ENCODE assay signal across 1 cellular context in genomic region chr17:55448681-55449080, GRCh38.
TF ChIP-seq lines count a peak whose summit lies in the region.

No MANE protein-coding gene starts in this region.

TF ChIP-seq in HepG2, 621 proteins besides CTCF, POLR2A, EP300 and RAD21 (continued from another document):
- TF ChIP-seq AHDC1 (CRISPR knock-in tag; IDR thresholded peaks at IDR 0.05; ENCODE audit: borderline replicate concordance), result no peak
- no peak for TF ChIP-seq ZFAT (CRISPR knock-in tag; conservative IDR thresholded peaks at IDR 0.05)
- TF ChIP-seq ZBED4 (CRISPR knock-in tag; IDR thresholded peaks at IDR 0.05; ENCODE audit: borderline replicate concordance), result no peak
- TF ChIP-seq ZNF646 (CRISPR knock-in tag; IDR thresholded peaks at IDR 0.05), result no peak
- peak; percentile 19; the same call in 1 of the 2 replicates for TF ChIP-seq E2F1 (CRISPR knock-in tag; IDR thresholded peaks at IDR 0.05)
- TF ChIP-seq ZNF432 (CRISPR knock-in tag; IDR thresholded peaks at IDR 0.05; ENCODE audit: borderline replicate concordance), result no peak
- peak; percentile 69 for TF ChIP-seq ARID5B (CRISPR knock-in tag; IDR thresholded peaks at IDR 0.05)
- peak; percentile 51; the same call in 1 of the 2 replicates for TF ChIP-seq NCOA2 (CRISPR knock-in tag; IDR thresholded peaks at IDR 0.05)
- TF ChIP-seq CREM (IDR thresholded peaks at IDR 0.05), result peak; percentile 34; the same call in 1 of the 2 replicates
- no peak for TF ChIP-seq CREM (CRISPR knock-in tag; IDR thresholded peaks at IDR 0.05)
- no peak for TF ChIP-seq ZNF549 (CRISPR knock-in tag; IDR thresholded peaks at IDR 0.05)
- TF ChIP-seq POGZ (CRISPR knock-in tag; IDR thresholded peaks at IDR 0.05), result 0 out of 2 replicates have a peak, but pooled peaks have one; percentile 19
- no peak for TF ChIP-seq SMARCC2 (IDR thresholded peaks at IDR 0.05)
- no peak for TF ChIP-seq SOX6 (IDR thresholded peaks at IDR 0.05)
- TF ChIP-seq SOX6 (CRISPR knock-in tag; IDR thresholded peaks at IDR 0.05), result peak; percentile 53
- TF ChIP-seq CC2D1A (CRISPR knock-in tag; IDR thresholded peaks at IDR 0.05), result no peak
- peak; percentile 55; the same call in 1 of the 2 replicates for TF ChIP-seq ISL2 (CRISPR knock-in tag; IDR thresholded peaks at IDR 0.05)
